In genomic region chr4:39452153-39452859, GRCh38 we compare ENCODE assay signal across 1 cellular context.
TF ChIP-seq lines count a peak whose summit lies in the region.

No MANE protein-coding gene starts in this region.

TF ChIP-seq in A549, 52 proteins besides CTCF, POLR2A, EP300 and RAD21 (continued from another document):
- TF ChIP-seq ELK1 (IDR thresholded peaks at IDR 0.05; ENCODE audit: low read depth, low read length) (no peak), SREBF2 (IDR thresholded peaks at IDR 0.05) (no peak), HOXB13 (CRISPR knock-in tag; IDR thresholded peaks at IDR 0.05; ENCODE audit: low read depth) (no peak), KDM1A (IDR thresholded peaks at IDR 0.05; ENCODE audit: low read depth) (no peak), HOXB5 (CRISPR knock-in tag; IDR thresholded peaks at IDR 0.05) (no peak), E2F6 (IDR thresholded peaks at IDR 0.05; ENCODE audit: borderline replicate concordance, low read depth) (no peak), BCL3 (IDR thresholded peaks at IDR 0.05) (0 out of 3 replicates have a peak, but pooled peaks have one; percentile 20), TFCP2L1 (CRISPR knock-in tag; IDR thresholded peaks at IDR 0.05) (peak; percentile 8; the same call in 1 of the 2 replicates)
